1 cellular context compared by ENCODE assay signal in genomic region chr2:171409436-171409971, GRCh38.
TF ChIP-seq lines count a peak whose summit lies in the region.

No MANE protein-coding gene starts in this region.

TF ChIP-seq in IMR-90, 13 proteins besides CTCF, POLR2A, EP300 and RAD21 (continued from another document):
- TF ChIP-seq CEBPB (IDR thresholded peaks at IDR 0.05; ENCODE audit: low read depth, low read length) = no peak
- TF ChIP-seq, protein P1, sequence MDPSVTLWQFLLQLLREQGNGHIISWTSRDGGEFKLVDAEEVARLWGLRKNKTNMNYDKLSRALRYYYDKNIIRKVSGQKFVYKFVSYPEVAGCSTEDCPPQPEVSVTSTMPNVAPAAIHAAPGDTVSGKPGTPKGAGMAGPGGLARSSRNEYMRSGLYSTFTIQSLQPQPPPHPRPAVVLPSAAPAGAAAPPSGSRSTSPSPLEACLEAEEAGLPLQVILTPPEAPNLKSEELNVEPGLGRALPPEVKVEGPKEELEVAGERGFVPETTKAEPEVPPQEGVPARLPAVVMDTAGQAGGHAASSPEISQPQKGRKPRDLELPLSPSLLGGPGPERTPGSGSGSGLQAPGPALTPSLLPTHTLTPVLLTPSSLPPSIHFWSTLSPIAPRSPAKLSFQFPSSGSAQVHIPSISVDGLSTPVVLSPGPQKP (IDR thresholded peaks at IDR 0.05; ENCODE audit: borderline replicate concordance, low read depth, low read length) = no peak
- TF ChIP-seq BHLHE40 (IDR thresholded peaks at IDR 0.05; ENCODE audit: low read depth, low read length) = no peak
- TF ChIP-seq, protein P2, sequence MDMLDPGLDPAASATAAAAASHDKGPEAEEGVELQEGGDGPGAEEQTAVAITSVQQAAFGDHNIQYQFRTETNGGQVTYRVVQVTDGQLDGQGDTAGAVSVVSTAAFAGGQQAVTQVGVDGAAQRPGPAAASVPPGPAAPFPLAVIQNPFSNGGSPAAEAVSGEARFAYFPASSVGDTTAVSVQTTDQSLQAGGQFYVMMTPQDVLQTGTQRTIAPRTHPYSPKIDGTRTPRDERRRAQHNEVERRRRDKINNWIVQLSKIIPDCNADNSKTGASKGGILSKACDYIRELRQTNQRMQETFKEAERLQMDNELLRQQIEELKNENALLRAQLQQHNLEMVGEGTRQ (IDR thresholded peaks at IDR 0.05; ENCODE audit: low read depth, low read length) = no peak
- TF ChIP-seq RCOR1 (IDR thresholded peaks at IDR 0.05; ENCODE audit: insufficient replicate concordance, low read length) = no peak
- no peak for TF ChIP-seq SMC3 (IDR thresholded peaks at IDR 0.05; ENCODE audit: low read depth, low read length)
- TF ChIP-seq FOS (IDR thresholded peaks at IDR 0.05; ENCODE audit: low read depth, low read length) = no peak
- no peak for TF ChIP-seq MAFK (IDR thresholded peaks at IDR 0.05; ENCODE audit: low read depth, low read length)
- no peak for TF ChIP-seq MXI1 (IDR thresholded peaks at IDR 0.05; ENCODE audit: borderline replicate concordance, low read depth, low read length)
- no peak for TF ChIP-seq RFX5 (IDR thresholded peaks at IDR 0.05; ENCODE audit: low read depth, low read length)
- TF ChIP-seq NFE2L2 (IDR thresholded peaks at IDR 0.05; ENCODE audit: low read depth, low read length) = no peak
- TF ChIP-seq MAZ (IDR thresholded peaks at IDR 0.05; ENCODE audit: borderline replicate concordance, low read depth, low read length) = no peak
